2 cellular contexts compared by ENCODE assay signal in the genomic region with DNA sequence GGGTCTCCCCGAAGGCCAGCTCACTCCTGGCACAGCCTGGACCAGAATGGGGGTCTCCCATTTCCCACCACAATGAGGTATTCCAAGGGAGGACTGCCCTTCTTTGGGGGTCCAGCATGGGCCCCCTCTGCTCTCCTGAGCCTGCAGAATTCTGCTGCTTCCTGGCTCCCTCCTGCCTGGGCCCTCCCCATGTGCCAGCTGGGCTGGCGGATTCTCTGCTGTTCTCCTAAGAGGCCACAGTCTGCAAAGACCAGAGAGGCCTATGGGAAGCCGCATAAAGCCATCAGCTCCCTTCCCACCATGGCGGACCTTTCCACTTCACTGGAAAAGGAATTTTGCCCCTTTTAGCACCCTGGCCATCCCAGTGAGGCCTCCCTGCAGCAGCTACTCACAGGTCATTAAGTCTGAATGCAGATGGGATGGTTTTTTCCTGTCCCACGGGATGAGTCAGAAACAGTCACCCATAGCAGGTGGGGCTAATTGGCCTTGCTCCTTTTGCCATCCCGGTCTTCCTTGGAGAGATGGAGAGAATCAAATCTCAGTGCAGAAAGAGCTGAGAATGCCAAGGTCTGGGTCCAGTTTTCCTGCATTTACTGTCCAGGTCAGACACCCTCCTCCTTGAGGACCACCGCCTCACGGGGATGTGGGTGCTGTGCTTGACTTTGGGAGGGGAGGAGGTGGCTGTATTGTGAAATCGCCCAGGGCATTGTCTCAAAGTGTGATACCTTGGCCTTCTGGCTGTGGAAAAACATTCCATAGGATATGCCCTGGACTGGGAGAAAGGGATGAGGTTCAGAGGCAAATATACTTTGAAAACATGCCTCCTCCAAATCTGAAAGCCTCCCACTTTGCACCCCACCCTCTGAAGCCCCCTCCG.
A peak's percentile ranks its signal among the peaks of the same experiment; 100 is the strongest.
TF ChIP-seq lines count a peak whose summit lies in the region.

No MANE protein-coding gene starts in this region.

TF ChIP-seq in Ishikawa, 13 proteins besides CTCF, POLR2A, EP300 and RAD21:
- peak; percentile 88 for TF ChIP-seq FOXM1 (IDR thresholded peaks at IDR 0.05; ENCODE audit: borderline replicate concordance, low read depth)
- TF ChIP-seq CEBPB (IDR thresholded peaks at IDR 0.05): peak; percentile 90
- TF ChIP-seq NFIC (IDR thresholded peaks at IDR 0.05): peak; percentile 88
- no peak for TF ChIP-seq EGR1 (IDR thresholded peaks at IDR 0.05)
- TF ChIP-seq MAX (IDR thresholded peaks at IDR 0.05): peak; percentile 36
- peak; percentile 85 for TF ChIP-seq YY1 (IDR thresholded peaks at IDR 0.05; ENCODE audit: low read depth)
- TF ChIP-seq, protein P1, sequence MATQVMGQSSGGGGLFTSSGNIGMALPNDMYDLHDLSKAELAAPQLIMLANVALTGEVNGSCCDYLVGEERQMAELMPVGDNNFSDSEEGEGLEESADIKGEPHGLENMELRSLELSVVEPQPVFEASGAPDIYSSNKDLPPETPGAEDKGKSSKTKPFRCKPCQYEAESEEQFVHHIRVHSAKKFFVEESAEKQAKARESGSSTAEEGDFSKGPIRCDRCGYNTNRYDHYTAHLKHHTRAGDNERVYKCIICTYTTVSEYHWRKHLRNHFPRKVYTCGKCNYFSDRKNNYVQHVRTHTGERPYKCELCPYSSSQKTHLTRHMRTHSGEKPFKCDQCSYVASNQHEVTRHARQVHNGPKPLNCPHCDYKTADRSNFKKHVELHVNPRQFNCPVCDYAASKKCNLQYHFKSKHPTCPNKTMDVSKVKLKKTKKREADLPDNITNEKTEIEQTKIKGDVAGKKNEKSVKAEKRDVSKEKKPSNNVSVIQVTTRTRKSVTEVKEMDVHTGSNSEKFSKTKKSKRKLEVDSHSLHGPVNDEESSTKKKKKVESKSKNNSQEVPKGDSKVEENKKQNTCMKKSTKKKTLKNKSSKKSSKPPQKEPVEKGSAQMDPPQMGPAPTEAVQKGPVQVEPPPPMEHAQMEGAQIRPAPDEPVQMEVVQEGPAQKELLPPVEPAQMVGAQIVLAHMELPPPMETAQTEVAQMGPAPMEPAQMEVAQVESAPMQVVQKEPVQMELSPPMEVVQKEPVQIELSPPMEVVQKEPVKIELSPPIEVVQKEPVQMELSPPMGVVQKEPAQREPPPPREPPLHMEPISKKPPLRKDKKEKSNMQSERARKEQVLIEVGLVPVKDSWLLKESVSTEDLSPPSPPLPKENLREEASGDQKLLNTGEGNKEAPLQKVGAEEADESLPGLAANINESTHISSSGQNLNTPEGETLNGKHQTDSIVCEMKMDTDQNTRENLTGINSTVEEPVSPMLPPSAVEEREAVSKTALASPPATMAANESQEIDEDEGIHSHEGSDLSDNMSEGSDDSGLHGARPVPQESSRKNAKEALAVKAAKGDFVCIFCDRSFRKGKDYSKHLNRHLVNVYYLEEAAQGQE (IDR thresholded peaks at IDR 0.05; ENCODE audit: low read depth): no peak
- peak; percentile 16 for TF ChIP-seq TAF1 (IDR thresholded peaks at IDR 0.05; ENCODE audit: low read depth)
- peak; percentile 97 for TF ChIP-seq TEAD4 (IDR thresholded peaks at IDR 0.05)
- TF ChIP-seq ZBTB7A (IDR thresholded peaks at IDR 0.05; ENCODE audit: low read depth): no peak; the same call in 1 of the 2 replicates
- TF ChIP-seq TCF12 (IDR thresholded peaks at IDR 0.05; ENCODE audit: low read depth): peak; percentile 97
- TF ChIP-seq, protein P2, sequence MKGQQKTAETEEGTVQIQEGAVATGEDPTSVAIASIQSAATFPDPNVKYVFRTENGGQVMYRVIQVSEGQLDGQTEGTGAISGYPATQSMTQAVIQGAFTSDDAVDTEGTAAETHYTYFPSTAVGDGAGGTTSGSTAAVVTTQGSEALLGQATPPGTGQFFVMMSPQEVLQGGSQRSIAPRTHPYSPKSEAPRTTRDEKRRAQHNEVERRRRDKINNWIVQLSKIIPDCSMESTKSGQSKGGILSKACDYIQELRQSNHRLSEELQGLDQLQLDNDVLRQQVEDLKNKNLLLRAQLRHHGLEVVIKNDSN (IDR thresholded peaks at IDR 0.05): no peak
- no peak for TF ChIP-seq CREB1 (IDR thresholded peaks at IDR 0.05; ENCODE audit: low read depth)
TF ChIP-seq in Ishikawa: peak in this region for 8.

TF ChIP-seq in K562, 482 proteins besides CTCF, POLR2A, EP300 and RAD21:
- TF ChIP-seq FOSL1 (tag; conservative IDR thresholded peaks at IDR 0.05) (0 out of 2 replicates have a peak, but pooled peaks have one; percentile 8), CEBPB (tag; IDR thresholded peaks at IDR 0.05) (peak; percentile 57), TFAP4 (CRISPR knock-in tag; IDR thresholded peaks at IDR 0.05; ENCODE audit: borderline replicate concordance) (no peak)
